10 cellular contexts compared by ENCODE assay signal in genomic region chr7:92751902-92752901, GRCh38.
DNase-seq lines count a peak whose midpoint lies in the region; ATAC-seq, FAIRE-seq and TF ChIP-seq lines count a peak whose summit lies in the region.
"Had no signal": no experiment of that assay in that cellular context is flagged by ENCODE, and none has a peak within 500 bp of the region (broad histone marks: within the 10 kb centered on the region; RNA-seq: fewer than 3 reads in every experiment).

No MANE protein-coding gene starts in this region.

- H3K36me3 ChIP-seq in PC-9 (ENCODE audit: low read depth) = 0 out of 2 replicates have a peak, but pooled peaks cover 6% of the 10 kb centered on the region
- no peaks in the 10 kb centered on the region for H3K36me3 ChIP-seq in skeletal muscle satellite cell (ENCODE audit: insufficient read depth, low read length)

- TF ChIP-seq CTCF in PC-9 (conservative IDR thresholded peaks at IDR 0.05) = no peak

- H3K9me3 ChIP-seq in PC-9 (ENCODE audit: insufficient read depth, low read depth) = peaks cover 13% of the 10 kb centered on the region; the same call in 1 of the 2 replicates
- no peaks in the 10 kb centered on the region for H3K9me3 ChIP-seq in skeletal muscle satellite cell (replicated peaks; ENCODE audit: low read length)

- intact Hi-C loops in PC-9 (cut with micrococcal nuclease; ENCODE audit: unreplicated experiment) = loop anchor here (1.0 kb wide), 1 partner anchor 11 kb away; no protein-coding TSS in a partner anchor

- H3F3A ChIP-seq in PC-9 (ENCODE audit: insufficient read depth, low read depth) = peaks cover 17% of the 10 kb centered on the region

- ATAC-seq in esophagus mucosa = peak; percentile 81
- ATAC-seq in HG02623 (IDR thresholded peaks at IDR 0.05; ENCODE audit: unreplicated experiment) = no peak

- peaks cover 26% of the 10 kb centered on the region for H3K79me2 ChIP-seq in PC-9 (ENCODE audit: low read depth)

- H3K9ac ChIP-seq in skeletal muscle satellite cell (ENCODE audit: low read depth, low read length) = peak overlapping the region; percentile 73

- peak overlapping the region; percentile 76 for H3K27ac ChIP-seq in PC-9

- no peaks in the 10 kb centered on the region for H3K9me2 ChIP-seq in PC-9 (ENCODE audit: insufficient read depth)

- no peaks in the 10 kb centered on the region for H4K20me1 ChIP-seq in PC-9 (ENCODE audit: insufficient read depth)

- H3K4me1 ChIP-seq in PC-9 (replicated peaks; ENCODE audit: insufficient read depth) (peaks cover 28% of the 10 kb centered on the region), skeletal muscle satellite cell (ENCODE audit: control insufficient read depth, insufficient read depth, low read length) (peaks cover 67% of the 10 kb centered on the region)

- H3K27me3 ChIP-seq in PC-9 (ENCODE audit: insufficient read depth, low read depth) (no peaks in the 10 kb centered on the region), skeletal muscle satellite cell (ENCODE audit: control insufficient read depth, insufficient read depth, low read length) (no peaks in the 10 kb centered on the region)

- CTCF ChIA-PET in PC-9 (lab: Charles Lee) = interaction anchor here (0.6 kb wide), 1 partner anchor 11 kb away, joined by 5 read pairs; no protein-coding TSS in a partner anchor

- H3K4me3 ChIP-seq in PC-9 (no peak overlapping the region), skeletal muscle satellite cell (ENCODE audit: low read length) (peak overlapping the region; percentile 36)

- DNase-seq in GM19239 (ENCODE audit: insufficient read length, low spot score) = no peak
- peak in 1 of 2 experiments; percentile 85 for DNase-seq in PC-9
- no peak for DNase-seq in activated gamma-delta T cell treated with Interleukin-2 at 50 U/mL for 16 hours
- DNase-seq in activated CD8-positive, alpha-beta memory T cell treated with anti-CD3 and anti-CD28 coated beads, Interleukin-2, amount 50 U/mL, for 4 hours = no peak
- DNase-seq: activated CD4-positive, alpha-beta T cell treated with anti-CD3 and anti-CD28 coated beads for 4 hours; effector memory CD4-positive, alpha-beta T cell; NCI-H526 had no signal

- H3K4me2 ChIP-seq in PC-9 (peak overlapping the region; percentile 27), skeletal muscle satellite cell (ENCODE audit: low read length) (peak overlapping the region; percentile 67)

- H2AFZ ChIP-seq in PC-9 = no peak overlapping the region

- POLR2A ChIA-PET in PC-9 (lab: Charles Lee; ENCODE audit: unreplicated experiment) = no interaction called here

- peak; percentile 28 for FAIRE-seq in GM19239 (lab: Jason Lieb, UNC)

- BruUV-seq in PC-9 (replicated peaks; lab: Mats Ljungman, UMichigan) = no TSS peak
